In genomic region chr14:57508756-57509155, GRCh38 we compare ENCODE assay signal across 14 cellular contexts.
A peak's percentile ranks its signal among the peaks of the same experiment; 100 is the strongest.
DNase-seq lines count a peak whose midpoint lies in the region.
"Had no signal": no experiment of that assay in that cellular context is flagged by ENCODE, and none has a peak within 500 bp of the region (broad histone marks: within the 10 kb centered on the region; RNA-seq: fewer than 3 reads in every experiment).

No MANE protein-coding gene starts in this region.

- peak; percentile 83 for DNase-seq in NCI-H1694 (lab: John Stamatoyannopoulos, UW)
- DNase-seq in NCI-H524 (lab: John Stamatoyannopoulos, UW): peak; percentile 76 to 94
- peak; percentile 80 for DNase-seq in cerebellar cortex (ENCODE audit: low spot score)
- DNase-seq in NCI-H526 treated with DMSO at 0.1 percent for 48 hours (lab: John Stamatoyannopoulos, UW): no peak
- DNase-seq in NCI-H2081 treated with DMSO at 0.1 percent for 48 hours (lab: John Stamatoyannopoulos, UW): no peak
- DNase-seq in COR-L47 (lab: John Stamatoyannopoulos, UW): no peak
- DNase-seq: AML-193; Calu3; CD4-positive, alpha-beta memory T cell; GDM1; GOT3; H7; HFFc6; IMR-90 had no signal

Comparison
In these comparisons a context has a peak if more than half of its experiments do, and no peak if none do; other contexts are left out.
1. DNase-seq: peak in NCI-H1694 (single experiment), NCI-H524 (2 of 2) and cerebellar cortex (single experiment); none in NCI-H526 treated with DMSO at 0.1 percent for 48 hours (single experiment), NCI-H2081 treated with DMSO at 0.1 percent for 48 hours (single experiment) and COR-L47 (single experiment).